9 cellular contexts compared by ENCODE assay signal in genomic region chr9:42852133-42852532, GRCh38.
DNase-seq lines count a peak whose midpoint lies in the region; ATAC-seq and FAIRE-seq lines count a peak whose summit lies in the region.
"Had no signal": no experiment of that assay in that cellular context is flagged by ENCODE, and none has a peak within 500 bp of the region (broad histone marks: within the 10 kb centered on the region; RNA-seq: fewer than 3 reads in every experiment).

No MANE protein-coding gene starts in this region.

- no peak overlapping the region for H3K27ac ChIP-seq in caudate nucleus (ENCODE audit: low read depth, low read length)

- peak; percentile 3 to 80 for DNase-seq in activated T-cell treated with anti-CD3 and anti-CD28 coated beads, Interleukin-2, amount 50 U/mL, for 72 hours
- DNase-seq in activated T-cell treated with anti-CD3 and anti-CD28 coated beads for 4 hours = no peak
- DNase-seq in NCI-H1105 (lab: John Stamatoyannopoulos, UW) = peak; percentile 57
- DNase-seq in caudate nucleus (lab: John Stamatoyannopoulos, UW) = peak in 31 of 61 donors; percentile 2 to 70 (median 14)
- DNase-seq in left lobe of liver (ENCODE audit: low spot score) = peak; percentile 83
- no peak for DNase-seq in SIG-M5 (lab: John Stamatoyannopoulos, UW)
- no peak for DNase-seq in NOMO-1 (lab: John Stamatoyannopoulos, UW; ENCODE audit: unreplicated experiment in 2 of 2)
- DNase-seq in frontal cortex (ENCODE audit: low spot score in 2 of 2) = no peak

- no peak for FAIRE-seq in frontal cortex (lab: Jason Lieb, UNC)

- H3K27ac Mint-ChIP-seq in activated T-cell treated with anti-CD3 and anti-CD28 coated beads, Interleukin-2, amount 50 U/mL, for 72 hours = peak overlapping the region; percentile 76
- H3K27ac Mint-ChIP-seq: CD4-positive, alpha-beta memory T cell had no signal

- peaks cover 0 to 1% of the 10 kb centered on the region in 2 donors for H3K36me3 Mint-ChIP-seq in activated T-cell treated with anti-CD3 and anti-CD28 coated beads, Interleukin-2, amount 50 U/mL, for 72 hours (ENCODE audit: insufficient read depth in 2 of 2)
- H3K36me3 Mint-ChIP-seq: CD4-positive, alpha-beta memory T cell had no signal

- H3K9me3 Mint-ChIP-seq in activated T-cell treated with anti-CD3 and anti-CD28 coated beads, Interleukin-2, amount 50 U/mL, for 72 hours = no peaks in the 10 kb centered on the region
- H3K9me3 Mint-ChIP-seq: CD4-positive, alpha-beta memory T cell had no signal

- H3K4me3 Mint-ChIP-seq in activated T-cell treated with anti-CD3 and anti-CD28 coated beads, Interleukin-2, amount 50 U/mL, for 72 hours = peak overlapping the region; percentile 79 to 89

- no peaks in the 10 kb centered on the region for H3K4me1 Mint-ChIP-seq in activated T-cell treated with anti-CD3 and anti-CD28 coated beads, Interleukin-2, amount 50 U/mL, for 72 hours (ENCODE audit: low read depth)
- H3K4me1 Mint-ChIP-seq: CD4-positive, alpha-beta memory T cell had no signal

- H3K27me3 Mint-ChIP-seq in activated T-cell treated with anti-CD3 and anti-CD28 coated beads, Interleukin-2, amount 50 U/mL, for 72 hours (ENCODE audit: low read depth) = no peaks in the 10 kb centered on the region

- peak in 1 of 2 donors; percentile 94 for ATAC-seq in activated T-cell treated with anti-CD3 and anti-CD28 coated beads, Interleukin-2, amount 50 U/mL, for 72 hours (replicated peaks in 1 of 2)
- ATAC-seq in left lobe of liver = peak; percentile 99

Comparison
In these comparisons a context has a peak if more than half of its experiments do, and no peak if none do; other contexts are left out.
1. DNase-seq: peak in activated T-cell treated with anti-CD3 and anti-CD28 coated beads, Interleukin-2, amount 50 U/mL, for 72 hours (2 of 2), NCI-H1105 (single experiment), caudate nucleus (31 of 61) and left lobe of liver (single experiment); none in activated T-cell treated with anti-CD3 and anti-CD28 coated beads for 4 hours (single experiment), SIG-M5 (single experiment), NOMO-1 (0 of 2) and frontal cortex (0 of 2).